Comparison of ENCODE assay signal across 15 cellular contexts in genomic region chr2:226733189-226733858, GRCh38.
DNase-seq lines count a peak whose midpoint lies in the region; ATAC-seq, FAIRE-seq and TF ChIP-seq lines count a peak whose summit lies in the region.
"Had no signal": no experiment of that assay in that cellular context is flagged by ENCODE, and none has a peak within 500 bp of the region (broad histone marks: within the 10 kb centered on the region; RNA-seq: fewer than 3 reads in every experiment).

No MANE protein-coding gene starts in this region.

- H3K9me3 ChIP-seq in kidney (ENCODE audit: control insufficient read depth in 1 of 2, low read length in 2 of 2) (no peaks in the 10 kb centered on the region), upper lobe of right lung (no peaks in the 10 kb centered on the region)

- peak; percentile 57 for ATAC-seq in stimulated activated naive CD8-positive, alpha-beta T cell treated with anti-CD3 and anti-CD28 coated beads, Interleukin-15, Interleukin-2, amounts not matched to agents 100 U/mL and 50 U/mL, for 24 hours
- ATAC-seq in stimulated activated naive CD8-positive, alpha-beta T cell treated with anti-CD3 and anti-CD28 coated beads, Interleukin-15, amount 100 ng/mL, for 72 hours: no peak
- ATAC-seq in WTC11 (no peak), upper lobe of right lung (peak; percentile 48), GM21390 (IDR thresholded peaks at IDR 0.05; ENCODE audit: unreplicated experiment) (no peak)
- ATAC-seq: activated CD8-positive, alpha-beta T cell treated with anti-CD3 and anti-CD28 coated beads for 36 hours; GM23338 had no signal

- CTCF ChIA-PET in WTC11 (lab: Charles Lee): no interaction called here

- H3K27ac ChIP-seq in kidney (ENCODE audit: low read depth in 2 of 2, low read length in 2 of 2) (no peak overlapping the region), upper lobe of right lung (no peak overlapping the region)

- no peak overlapping the region for H3K4me3 ChIP-seq in kidney (ENCODE audit: low read length in 2 of 2)
- no peak overlapping the region for H3K4me3 ChIP-seq in upper lobe of right lung
- H3K4me3 ChIP-seq: GM23338 had no signal

- FAIRE-seq in kidney (lab: Jason Lieb, UNC): peak; percentile 56
- FAIRE-seq: endothelial cell of umbilical vein had no signal

- no peak for DNase-seq in stimulated activated naive CD8-positive, alpha-beta T cell treated with anti-CD3 and anti-CD28 coated beads, Interleukin-15, Interleukin-2, amounts not matched to agents 100 U/mL and 50 U/mL, for 24 hours
- no peak for DNase-seq in stimulated activated naive CD8-positive, alpha-beta T cell treated with anti-CD3 and anti-CD28 coated beads, Interleukin-15, amount 100 ng/mL, for 72 hours
- DNase-seq in WTC11 (ENCODE audit: low spot score): no peak
- no peak for DNase-seq in kidney
- DNase-seq in upper lobe of right lung: no peak
- DNase-seq in HK-2 (ENCODE audit: unreplicated experiment): no peak
- no peak for DNase-seq in OCI-M1 (lab: John Stamatoyannopoulos, UW)
- DNase-seq: activated CD8-positive, alpha-beta T cell treated with anti-CD3 and anti-CD28 coated beads for 36 hours; activated naive CD4-positive, alpha-beta T cell treated with anti-CD3 and anti-CD28 coated beads, Interleukin-2, amount 10 ng/mL, durations not matched to agents 7 days and 5 days; AML-193; DMS79 treated with DMSO at 0.1 percent for 48 hours had no signal

- peaks cover 0 to 6% of the 10 kb centered on the region in 2 donors for H3K9me3 Mint-ChIP-seq in stimulated activated naive CD8-positive, alpha-beta T cell treated with anti-CD3 and anti-CD28 coated beads, Interleukin-15, amount 100 ng/mL, for 72 hours
- H3K9me3 Mint-ChIP-seq in WTC11: peaks cover 9% of the 10 kb centered on the region
- H3K9me3 Mint-ChIP-seq: activated naive CD4-positive, alpha-beta T cell treated with anti-CD3 and anti-CD28 coated beads, Interleukin-2, amount 10 ng/mL, durations not matched to agents 7 days and 5 days; central memory CD8-positive, alpha-beta T cell; GM23338 had no signal

- H3K9ac ChIP-seq in kidney (ENCODE audit: low read length in 2 of 2): no peak overlapping the region

- TF ChIP-seq CTCF in WTC11 (IDR thresholded peaks at IDR 0.05) (no peak), kidney (IDR thresholded peaks at IDR 0.05; ENCODE audit: borderline replicate concordance, extremely low read depth, insufficient read depth) (no peak), upper lobe of right lung (IDR thresholded peaks at IDR 0.05) (no peak)

- intact Hi-C loops in kidney (cut with DNase I): no loop called here
- intact Hi-C loops in upper lobe of right lung (cut with DNase I): no loop called here

- H3K4me1 ChIP-seq in kidney (ENCODE audit: control insufficient read depth in 1 of 2, insufficient read depth in 1 of 2, low read depth in 1 of 2, low read length in 2 of 2) (peaks cover 0 to 6% of the 10 kb centered on the region in 2 donors), upper lobe of right lung (no peaks in the 10 kb centered on the region)

- H3K36me3 ChIP-seq in kidney (ENCODE audit: control insufficient read depth in 1 of 2, insufficient read depth in 2 of 2, low read length in 2 of 2) (peaks cover 0 to 4% of the 10 kb centered on the region in 2 donors), upper lobe of right lung (no peaks in the 10 kb centered on the region)

- no peak overlapping the region for H3K27ac Mint-ChIP-seq in stimulated activated naive CD8-positive, alpha-beta T cell treated with anti-CD3 and anti-CD28 coated beads, Interleukin-15, amount 100 ng/mL, for 72 hours
- 0 out of 2 replicates have a peak overlapping the region, but pooled peaks have one; percentile 15 for H3K27ac Mint-ChIP-seq in WTC11
- H3K27ac Mint-ChIP-seq: activated CD8-positive, alpha-beta T cell treated with anti-CD3 and anti-CD28 coated beads for 36 hours; activated naive CD4-positive, alpha-beta T cell treated with anti-CD3 and anti-CD28 coated beads, Interleukin-2, amount 10 ng/mL, durations not matched to agents 7 days and 5 days; GM23338 had no signal

- H3K4me3 Mint-ChIP-seq in stimulated activated naive CD8-positive, alpha-beta T cell treated with anti-CD3 and anti-CD28 coated beads, Interleukin-15, amount 100 ng/mL, for 72 hours: no peak overlapping the region
- no peak overlapping the region for H3K4me3 Mint-ChIP-seq in WTC11
- H3K4me3 Mint-ChIP-seq: activated CD8-positive, alpha-beta T cell treated with anti-CD3 and anti-CD28 coated beads for 36 hours; activated naive CD4-positive, alpha-beta T cell treated with anti-CD3 and anti-CD28 coated beads, Interleukin-2, amount 10 ng/mL, durations not matched to agents 7 days and 5 days; central memory CD8-positive, alpha-beta T cell; GM23338 had no signal

- no peaks in the 10 kb centered on the region for H3K27me3 ChIP-seq in upper lobe of right lung

- H3K36me3 Mint-ChIP-seq in WTC11: peaks cover 18% of the 10 kb centered on the region

- POLR2A ChIA-PET in WTC11 (lab: Charles Lee): no interaction called here

- no peaks in the 10 kb centered on the region for H3K27me3 Mint-ChIP-seq in stimulated activated naive CD8-positive, alpha-beta T cell treated with anti-CD3 and anti-CD28 coated beads, Interleukin-15, amount 100 ng/mL, for 72 hours
- H3K27me3 Mint-ChIP-seq in WTC11 (ENCODE audit: low read depth): no peaks in the 10 kb centered on the region
- H3K27me3 Mint-ChIP-seq: activated naive CD4-positive, alpha-beta T cell treated with anti-CD3 and anti-CD28 coated beads, Interleukin-2, amount 10 ng/mL, durations not matched to agents 7 days and 5 days had no signal

- no peaks in the 10 kb centered on the region for H3K4me1 Mint-ChIP-seq in stimulated activated naive CD8-positive, alpha-beta T cell treated with anti-CD3 and anti-CD28 coated beads, Interleukin-15, amount 100 ng/mL, for 72 hours
- peaks cover 16% of the 10 kb centered on the region for H3K4me1 Mint-ChIP-seq in WTC11
- H3K4me1 Mint-ChIP-seq: central memory CD8-positive, alpha-beta T cell had no signal

TF ChIP-seq in WTC11, 78 proteins besides CTCF, POLR2A, EP300 and RAD21:
- no peak for TF ChIP-seq ETV6 (CRISPR knock-in tag; IDR thresholded peaks at IDR 0.05)
- peak; percentile 88 for TF ChIP-seq GABPB1 (CRISPR knock-in tag; IDR thresholded peaks at IDR 0.05)

Comparison
In these comparisons a context has a peak if more than half of its experiments do, and no peak if none do; other contexts are left out.
1. ATAC-seq: peak in stimulated activated naive CD8-positive, alpha-beta T cell treated with anti-CD3 and anti-CD28 coated beads, Interleukin-15, Interleukin-2, amounts not matched to agents 100 U/mL and 50 U/mL, for 24 hours (single experiment) and upper lobe of right lung (single experiment); none in stimulated activated naive CD8-positive, alpha-beta T cell treated with anti-CD3 and anti-CD28 coated beads, Interleukin-15, amount 100 ng/mL, for 72 hours (single experiment), WTC11 (single experiment) and GM21390 (single experiment).